Comparison of ENCODE assay signal across 10 cellular contexts in genomic region chr6:30171677-30172471, GRCh38. TPM values are rescaled to one million over a fixed set of nuclear protein-coding genes. Genes with fewer than 3 reads are reported as not detected.
A peak's percentile ranks its signal among the peaks of the same experiment; 100 is the strongest.
DNase-seq lines count a peak whose midpoint lies in the region; ATAC-seq and TF ChIP-seq lines count a peak whose summit lies in the region.
"Had no signal": no experiment of that assay in that cellular context is flagged by ENCODE, and none has a peak within 500 bp of the region (broad histone marks: within the 10 kb centered on the region; RNA-seq: fewer than 3 reads in every experiment).

No MANE protein-coding gene starts in this region.

- TF ChIP-seq POLR2A in upper lobe of left lung (IDR thresholded peaks at IDR 0.05), result no peak

- intact Hi-C loops in left lung (cut with DNase I), result no loop called here

- H3K36me3 Mint-ChIP-seq in activated naive CD8-positive, alpha-beta T cell, result no peaks in the 10 kb centered on the region
- no peaks in the 10 kb centered on the region for H3K36me3 Mint-ChIP-seq in activated naive CD8-positive, alpha-beta T cell treated with anti-CD3 and anti-CD28 coated beads for 36 hours
- no peaks in the 10 kb centered on the region for H3K36me3 Mint-ChIP-seq in activated naive CD8-positive, alpha-beta T cell treated with anti-CD3 and anti-CD28 coated beads, Interleukin-2, amount 50 U/mL, for 24 hours (ENCODE audit: low read depth)

- peaks cover 43% of the 10 kb centered on the region for H3K27me3 Mint-ChIP-seq in activated naive CD8-positive, alpha-beta T cell
- peaks cover 88% of the 10 kb centered on the region for H3K27me3 Mint-ChIP-seq in activated naive CD8-positive, alpha-beta T cell treated with anti-CD3 and anti-CD28 coated beads for 36 hours
- peaks cover 59% of the 10 kb centered on the region for H3K27me3 Mint-ChIP-seq in activated naive CD8-positive, alpha-beta T cell treated with anti-CD3 and anti-CD28 coated beads, Interleukin-2, amount 50 U/mL, for 24 hours

- in situ Hi-C loops in KBM-7 (cut with MboI; ENCODE audit: low pct_unique_long_range_greater_than_20kb, low sequenced_read_pairs), result no loop called here

- no peaks in the 10 kb centered on the region for H3K36me3 ChIP-seq in left lung
- no peaks in the 10 kb centered on the region for H3K36me3 ChIP-seq in upper lobe of left lung

- H3K9me3 ChIP-seq in left lung (no peaks in the 10 kb centered on the region), upper lobe of left lung (no peaks in the 10 kb centered on the region)

- peaks cover 13% of the 10 kb centered on the region for H3K4me1 Mint-ChIP-seq in activated naive CD8-positive, alpha-beta T cell (ENCODE audit: low read depth)
- H3K4me1 Mint-ChIP-seq in activated naive CD8-positive, alpha-beta T cell treated with anti-CD3 and anti-CD28 coated beads for 36 hours, result peaks cover 17% of the 10 kb centered on the region
- H3K4me1 Mint-ChIP-seq in activated naive CD8-positive, alpha-beta T cell treated with anti-CD3 and anti-CD28 coated beads, Interleukin-2, amount 50 U/mL, for 24 hours, result peaks cover 6% of the 10 kb centered on the region

- DNase-seq in activated naive CD8-positive, alpha-beta T cell treated with anti-CD3 and anti-CD28 coated beads for 36 hours, result no peak
- no peak for DNase-seq in activated naive CD8-positive, alpha-beta T cell treated with anti-CD3 and anti-CD28 coated beads, Interleukin-2, amount 50 U/mL, for 24 hours
- DNase-seq in left lung (peak; percentile 47 to 78), upper lobe of left lung (peak; percentile 55 to 84), KBM-7 (no peak), NCI-H345 (lab: John Stamatoyannopoulos, UW) (no peak)
- DNase-seq in stimulated activated CD4-positive, alpha-beta T cell treated with anti-CD3 and anti-CD28 coated beads, Interleukin-4, amount 100 ng/mL, for 24 hours, result no peak
- DNase-seq: Calu3 had no signal

- TF ChIP-seq EP300 in upper lobe of left lung (IDR thresholded peaks at IDR 0.05), result no peak

- peak overlapping the region; percentile 61 for H3K4me3 Mint-ChIP-seq in activated naive CD8-positive, alpha-beta T cell
- H3K4me3 Mint-ChIP-seq in activated naive CD8-positive, alpha-beta T cell treated with anti-CD3 and anti-CD28 coated beads for 36 hours, result no peak overlapping the region
- no peak overlapping the region for H3K4me3 Mint-ChIP-seq in activated naive CD8-positive, alpha-beta T cell treated with anti-CD3 and anti-CD28 coated beads, Interleukin-2, amount 50 U/mL, for 24 hours

- WGBS in upper lobe of left lung, 2 donors, result 0 to 9% methylated on average over 10 to 58 of the region's 62 CpGs

- H3K4me3 ChIP-seq in left lung, result no peak overlapping the region
- H3K4me3 ChIP-seq in upper lobe of left lung, result peak overlapping the region in 1 of 4 donors; percentile 18

- peaks cover 6 to 10% of the 10 kb centered on the region in 2 donors for H3K4me1 ChIP-seq in left lung
- H3K4me1 ChIP-seq in upper lobe of left lung, result peaks cover 0 to 12% (median 10%) of the 10 kb centered on the region in 4 donors

- H3K27me3 ChIP-seq in left lung (peaks cover 32 to 76% of the 10 kb centered on the region in 2 donors), upper lobe of left lung (peaks cover 0 to 25% (median 10%) of the 10 kb centered on the region in 4 donors)

- TF ChIP-seq CTCF in left lung (IDR thresholded peaks at IDR 0.05) (no peak), upper lobe of left lung (IDR thresholded peaks at IDR 0.05) (no peak)

- ATAC-seq in activated naive CD8-positive, alpha-beta T cell treated with anti-CD3 and anti-CD28 coated beads, Interleukin-2, amount 50 U/mL, for 24 hours, result peak; percentile 47
- ATAC-seq in left lung (peak; percentile 74), upper lobe of left lung (ENCODE audit: low FRiP score in 2 of 2) (peak; percentile 53 to 57)
- ATAC-seq: Panc1 had no signal

- no peak overlapping the region for H3K27ac Mint-ChIP-seq in activated naive CD8-positive, alpha-beta T cell
- no peak overlapping the region for H3K27ac Mint-ChIP-seq in activated naive CD8-positive, alpha-beta T cell treated with anti-CD3 and anti-CD28 coated beads for 36 hours
- no peak overlapping the region for H3K27ac Mint-ChIP-seq in activated naive CD8-positive, alpha-beta T cell treated with anti-CD3 and anti-CD28 coated beads, Interleukin-2, amount 50 U/mL, for 24 hours

- H3K27ac ChIP-seq in left lung, result no peak overlapping the region
- no peak overlapping the region for H3K27ac ChIP-seq in upper lobe of left lung

- no peaks in the 10 kb centered on the region for H3K9me3 Mint-ChIP-seq in activated naive CD8-positive, alpha-beta T cell (ENCODE audit: low read depth)
- H3K9me3 Mint-ChIP-seq in activated naive CD8-positive, alpha-beta T cell treated with anti-CD3 and anti-CD28 coated beads for 36 hours, result no peaks in the 10 kb centered on the region
- H3K9me3 Mint-ChIP-seq in activated naive CD8-positive, alpha-beta T cell treated with anti-CD3 and anti-CD28 coated beads, Interleukin-2, amount 50 U/mL, for 24 hours, result no peaks in the 10 kb centered on the region

RNA-seq across cellular contexts. Expression of gene TRIM15, which starts 8.5 kb away (rescaled TPM):
- under 1 TPM in 1 of 2 experiments, not detected in 1; 0.29 TPM for total RNA-seq in activated naive CD8-positive, alpha-beta T cell treated with anti-CD3 and anti-CD28 coated beads for 36 hours
- not detected for total RNA-seq in left lung
- 1 to 10 TPM in 1 of 6 donors, under 1 TPM in 1, not detected in 4; 0.30 to 1.0 TPM for total RNA-seq in upper lobe of left lung

RNA-seq across cellular contexts. Expression of gene TRIM10, which starts 10.9 kb away (rescaled TPM):
- total RNA-seq in activated naive CD8-positive, alpha-beta T cell treated with anti-CD3 and anti-CD28 coated beads for 36 hours, result not detected
- total RNA-seq in left lung (not detected), upper lobe of left lung (1 to 10 TPM in 1 of 6 donors, under 1 TPM in 3, not detected in 2; 0.07 to 1.4 (median 0.13) TPM)

RNA-seq across cellular contexts. Expression of gene TRIM40, which starts 35.9 kb away (rescaled TPM):
- not detected for total RNA-seq in activated naive CD8-positive, alpha-beta T cell treated with anti-CD3 and anti-CD28 coated beads for 36 hours
- total RNA-seq in left lung (not detected), upper lobe of left lung (not detected)
- total RNA-seq: Calu3 had no signal

RNA-seq across cellular contexts. Expression of gene TRIM26, which starts 41.3 kb away (rescaled TPM):
- total RNA-seq in activated naive CD8-positive, alpha-beta T cell treated with anti-CD3 and anti-CD28 coated beads for 36 hours, result 10 to 100 TPM; 68.6 to 70.2 TPM
- total RNA-seq in left lung (10 to 100 TPM; 40.0 to 51.3 TPM), upper lobe of left lung (10 to 100 TPM; 38.4 to 67.1 (median 53.8) TPM)

RNA-seq across cellular contexts. Expression of gene TRIM31, which starts 59.0 kb away (rescaled TPM):
- not detected for total RNA-seq in activated naive CD8-positive, alpha-beta T cell treated with anti-CD3 and anti-CD28 coated beads for 36 hours
- total RNA-seq in left lung (under 1 TPM; 0.39 to 0.99 TPM), upper lobe of left lung (under 1 TPM in 2 of 6 donors, not detected in 4; 0.17 to 0.79 TPM)

Comparison
In these comparisons a context has a peak if more than half of its experiments do, and no peak if none do; other contexts are left out.
1. DNase-seq: peak in left lung (2 of 2) and upper lobe of left lung (2 of 2); none in activated naive CD8-positive, alpha-beta T cell treated with anti-CD3 and anti-CD28 coated beads for 36 hours (single experiment), activated naive CD8-positive, alpha-beta T cell treated with anti-CD3 and anti-CD28 coated beads, Interleukin-2, amount 50 U/mL, for 24 hours (single experiment), KBM-7 (single experiment), stimulated activated CD4-positive, alpha-beta T cell treated with anti-CD3 and anti-CD28 coated beads, Interleukin-4, amount 100 ng/mL, for 24 hours (single experiment) and NCI-H345 (single experiment).
2. Peak in every context shown above with its lines, with median percentiles within 50 percentile points of each other: ATAC-seq.